ENCODE assay signal across 14 cellular contexts in the genomic region with DNA sequence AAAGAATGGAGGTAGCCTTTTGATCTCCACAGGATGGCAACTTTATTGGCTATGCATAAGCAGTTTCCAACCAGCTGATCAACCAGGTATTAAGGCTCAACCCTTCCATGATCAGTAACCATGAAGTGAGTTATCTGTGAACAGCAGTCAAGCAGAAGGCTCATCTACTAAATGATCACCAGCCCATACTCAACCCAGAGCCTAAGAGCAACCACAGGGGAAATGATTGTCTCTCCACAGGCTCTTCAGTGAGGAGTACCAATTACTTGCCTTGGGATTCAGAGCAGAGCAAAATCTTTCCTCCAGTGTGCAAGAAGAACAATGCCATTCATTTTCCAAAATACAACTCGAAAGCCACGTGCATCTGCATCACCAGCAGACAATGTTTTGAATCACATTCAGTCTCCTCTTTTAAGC.
DNase-seq lines count a peak whose midpoint lies in the region; ATAC-seq and TF ChIP-seq lines count a peak whose summit lies in the region.
"Had no signal": no experiment of that assay in that cellular context is flagged by ENCODE, and none has a peak within 500 bp of the region (broad histone marks: within the 10 kb centered on the region; RNA-seq: fewer than 3 reads in every experiment).

No MANE protein-coding gene starts in this region.

- H3K36me3 Mint-ChIP-seq in stimulated activated memory B cell treated with anti-CD40 and anti-IgM and Interleukin-4, amounts not matched to agents 10 μg/mL and 1 μg/mL and 100 μg/mL, for 72 hours = no peaks in the 10 kb centered on the region
- no peaks in the 10 kb centered on the region for H3K36me3 Mint-ChIP-seq in Caco-2 (ENCODE audit: insufficient read depth, unreplicated experiment)

- no peak for TF ChIP-seq CTCF in Caco-2 (IDR thresholded peaks at IDR 0.05; ENCODE audit: insufficient read depth in 1 of 2, low read depth in 1 of 2, low read length in 1 of 2, severe bottlenecking in 1 of 2, unreplicated experiment in 1 of 2)

- H3K9ac ChIP-seq in skeletal muscle satellite cell (ENCODE audit: low read depth, low read length) = no peak overlapping the region

- no peak for ATAC-seq in stimulated activated memory B cell treated with anti-CD40 and anti-IgM and Interleukin-4, amounts not matched to agents 10 μg/mL and 1 μg/mL and 100 μg/mL, for 72 hours
- ATAC-seq: activated T-helper 17 cell treated with anti-CD3 and anti-CD28 coated beads, Interleukin-2, amount 50 U/mL, for 72 hours had no signal

- no peaks in the 10 kb centered on the region for H3K36me3 ChIP-seq in skeletal muscle satellite cell (ENCODE audit: insufficient read depth, low read length)
- H3K36me3 ChIP-seq in Caco-2 (ENCODE audit: control insufficient read depth, insufficient read depth, low read length) = no peaks in the 10 kb centered on the region
- H3K36me3 ChIP-seq: Peyer's patch had no signal

- H3K27ac Mint-ChIP-seq in stimulated activated memory B cell treated with anti-CD40 and anti-IgM and Interleukin-4, amounts not matched to agents 10 μg/mL and 1 μg/mL and 100 μg/mL, for 72 hours = no peak overlapping the region
- H3K27ac Mint-ChIP-seq in Caco-2 (ENCODE audit: unreplicated experiment) = no peak overlapping the region
- H3K27ac Mint-ChIP-seq: activated T-helper 17 cell treated with anti-CD3 and anti-CD28 coated beads, Interleukin-2, amount 50 U/mL, for 72 hours; T-helper 2 cell treated with Interferon-gamma antibody and Interleukin-4, amounts not matched to agents 5 μg/mL and 100 μg/mL, for 36 hours had no signal

- H3K9me3 Mint-ChIP-seq in stimulated activated memory B cell treated with anti-CD40 and anti-IgM and Interleukin-4, amounts not matched to agents 10 μg/mL and 1 μg/mL and 100 μg/mL, for 72 hours = peaks cover 2% of the 10 kb centered on the region
- no peaks in the 10 kb centered on the region for H3K9me3 Mint-ChIP-seq in Caco-2 (ENCODE audit: unreplicated experiment)
- H3K9me3 Mint-ChIP-seq: activated T-helper 17 cell treated with anti-CD3 and anti-CD28 coated beads, Interleukin-2, amount 50 U/mL, for 72 hours; T-helper 2 cell treated with Interferon-gamma antibody and Interleukin-4, amounts not matched to agents 5 μg/mL and 100 μg/mL, for 36 hours had no signal

- no peaks in the 10 kb centered on the region for H3K27me3 Mint-ChIP-seq in stimulated activated memory B cell treated with anti-CD40 and anti-IgM and Interleukin-4, amounts not matched to agents 10 μg/mL and 1 μg/mL and 100 μg/mL, for 72 hours
- H3K27me3 Mint-ChIP-seq in Caco-2 (ENCODE audit: insufficient read depth, unreplicated experiment) = no peaks in the 10 kb centered on the region
- H3K27me3 Mint-ChIP-seq: activated T-helper 17 cell treated with anti-CD3 and anti-CD28 coated beads, Interleukin-2, amount 50 U/mL, for 72 hours had no signal

- peak overlapping the region; percentile 1 for H3K4me2 ChIP-seq in skeletal muscle satellite cell (ENCODE audit: low read length)

- H3K27me3 ChIP-seq in skeletal muscle satellite cell (ENCODE audit: control insufficient read depth, insufficient read depth, low read length) (no peaks in the 10 kb centered on the region), Caco-2 (replicated peaks; ENCODE audit: control insufficient read depth, insufficient read depth, low read length) (no peaks in the 10 kb centered on the region)
- H3K27me3 ChIP-seq: Peyer's patch had no signal

- CTCF ChIA-PET in Caco-2 (lab: Charles Lee) = no interaction called here

- intact Hi-C loops in Caco-2 (cut with micrococcal nuclease; ENCODE audit: unreplicated experiment) = no loop called here

- no TSS peak for BruUV-seq in Caco-2 (replicated peaks; lab: Mats Ljungman, UMichigan)

- POLR2A ChIA-PET in Caco-2 (lab: Charles Lee) = no interaction called here

- H3K9me3 ChIP-seq in skeletal muscle satellite cell (replicated peaks; ENCODE audit: low read length) (no peaks in the 10 kb centered on the region), Caco-2 (no peaks in the 10 kb centered on the region)
- H3K9me3 ChIP-seq: Peyer's patch had no signal

- DNase-seq in HCEC 1CT (peak; percentile 14), NCI-H345 treated with DMSO at 0.1 percent for 48 hours (lab: John Stamatoyannopoulos, UW; ENCODE audit: unreplicated experiment) (peak; percentile 65), hippocampal formation (lab: John Stamatoyannopoulos, UW) (peak; percentile 38 to 70), KG1 (lab: John Stamatoyannopoulos, UW) (no peak), Caco-2 (no peak)
- DNase-seq: activated CD4-positive, alpha-beta T cell treated with anti-CD3 and anti-CD28 coated beads, Interleukin-2, amount 50 U/mL, for 1 hour; aorta; COR-L47; NCI-H2029; Peyer's patch had no signal

- H3K4me1 ChIP-seq in skeletal muscle satellite cell (ENCODE audit: control insufficient read depth, insufficient read depth, low read length) (peaks cover 21% of the 10 kb centered on the region), Caco-2 (peaks cover 5% of the 10 kb centered on the region; the same call in 1 of the 2 replicates)
- H3K4me1 ChIP-seq: Peyer's patch had no signal

- H3K4me3 Mint-ChIP-seq in stimulated activated memory B cell treated with anti-CD40 and anti-IgM and Interleukin-4, amounts not matched to agents 10 μg/mL and 1 μg/mL and 100 μg/mL, for 72 hours = no peak overlapping the region
- no peak overlapping the region for H3K4me3 Mint-ChIP-seq in Caco-2 (ENCODE audit: unreplicated experiment)
- H3K4me3 Mint-ChIP-seq: activated T-helper 17 cell treated with anti-CD3 and anti-CD28 coated beads, Interleukin-2, amount 50 U/mL, for 72 hours; T-helper 2 cell treated with Interferon-gamma antibody and Interleukin-4, amounts not matched to agents 5 μg/mL and 100 μg/mL, for 36 hours had no signal

- H3K4me1 Mint-ChIP-seq in stimulated activated memory B cell treated with anti-CD40 and anti-IgM and Interleukin-4, amounts not matched to agents 10 μg/mL and 1 μg/mL and 100 μg/mL, for 72 hours = no peaks in the 10 kb centered on the region
- no peaks in the 10 kb centered on the region for H3K4me1 Mint-ChIP-seq in Caco-2 (ENCODE audit: low read depth, unreplicated experiment)
- H3K4me1 Mint-ChIP-seq: activated T-helper 17 cell treated with anti-CD3 and anti-CD28 coated beads, Interleukin-2, amount 50 U/mL, for 72 hours had no signal

- H3K4me3 ChIP-seq in skeletal muscle satellite cell (ENCODE audit: low read length) (no peak overlapping the region), Caco-2 (ENCODE audit: low read depth, low read length) (no peak overlapping the region)
- H3K4me3 ChIP-seq: Peyer's patch had no signal

Comparison
In these comparisons a context has a peak if more than half of its experiments do, and no peak if none do; other contexts are left out.
1. DNase-seq: peak in HCEC 1CT (single experiment), NCI-H345 treated with DMSO at 0.1 percent for 48 hours (single experiment) and hippocampal formation (2 of 2); none in KG1 (single experiment) and Caco-2 (0 of 2).